Comparison of ENCODE assay signal across 9 cellular contexts in the genomic region with DNA sequence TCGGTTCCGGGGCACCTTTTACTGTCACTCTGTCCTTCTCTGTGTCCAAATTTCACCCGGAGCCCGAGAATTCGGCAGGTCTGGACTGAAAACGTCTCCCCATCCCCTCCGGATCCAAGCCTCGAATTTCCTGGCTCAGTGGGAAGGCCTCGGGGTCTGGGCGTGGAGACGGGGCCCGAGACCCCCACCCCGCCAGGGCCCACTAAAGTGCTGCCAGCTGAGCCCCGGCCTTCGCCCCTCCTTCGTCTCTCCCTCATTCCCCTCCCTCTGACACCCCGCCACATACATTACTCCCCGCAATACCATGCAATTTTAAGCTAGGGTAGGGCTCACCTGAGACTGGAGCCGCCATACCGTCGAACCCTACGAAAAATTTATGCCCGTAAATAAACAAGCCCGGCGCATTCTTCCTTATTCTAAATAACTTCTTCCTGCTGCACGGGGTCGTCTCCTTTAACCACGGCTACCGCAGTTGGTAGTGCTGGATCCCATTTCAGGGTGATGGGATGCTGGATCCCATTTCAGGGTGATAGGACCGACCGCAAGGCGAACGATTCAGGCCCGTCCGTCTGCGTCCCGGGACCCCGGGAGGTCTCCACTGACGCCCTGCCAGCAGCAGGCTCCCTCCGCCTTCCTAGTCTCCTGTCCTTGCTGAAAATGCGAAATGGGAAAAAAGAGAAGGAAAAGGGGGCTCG. TPM values are rescaled to one million over a fixed set of nuclear protein-coding genes. Genes with fewer than 3 reads are reported as not detected.
DNase-seq lines count a peak whose midpoint lies in the region; ATAC-seq and TF ChIP-seq lines count a peak whose summit lies in the region.
"Had no signal": no experiment of that assay in that cellular context is flagged by ENCODE, and none has a peak within 500 bp of the region (broad histone marks: within the 10 kb centered on the region; RNA-seq: fewer than 3 reads in every experiment).

No MANE protein-coding gene starts in this region.

- H3K36me3 Mint-ChIP-seq in Caco-2 (ENCODE audit: insufficient read depth, unreplicated experiment): peaks cover 16% of the 10 kb centered on the region

- H3K27ac Mint-ChIP-seq in Caco-2 (ENCODE audit: unreplicated experiment): no peak overlapping the region

- ATAC-seq in left lung (no peak), GM18502 (IDR thresholded peaks at IDR 0.05; ENCODE audit: poor library complexity, unreplicated experiment) (no peak)

- DNase-seq in left ventricle myocardium inferior (no peak), right atrium auricular region (ENCODE audit: low spot score) (no peak), astrocyte of the cerebellum (ENCODE audit: low read depth) (no peak), left lung (no peak), vagina (ENCODE audit: extremely low spot score in 2 of 2) (no peak), Caco-2 (no peak), DMS114 treated with DMSO at 0.1 percent for 48 hours (lab: John Stamatoyannopoulos, UW; ENCODE audit: unreplicated experiment) (no peak)

- peaks cover 23% of the 10 kb centered on the region for H3K4me1 ChIP-seq in left ventricle myocardium inferior
- H3K4me1 ChIP-seq in right atrium auricular region: peaks cover 0 to 20% of the 10 kb centered on the region in 2 donors
- peaks cover 16 to 22% of the 10 kb centered on the region in 2 donors for H3K4me1 ChIP-seq in left lung
- peaks cover 18% of the 10 kb centered on the region for H3K4me1 ChIP-seq in vagina
- H3K4me1 ChIP-seq in Caco-2: no peaks in the 10 kb centered on the region

- H3K4me1 Mint-ChIP-seq in Caco-2 (ENCODE audit: low read depth, unreplicated experiment): no peaks in the 10 kb centered on the region

- CTCF ChIA-PET in Caco-2 (lab: Charles Lee): no interaction called here

- BruUV-seq in Caco-2 (replicated peaks; lab: Mats Ljungman, UMichigan): no TSS peak

- H3K36me3 ChIP-seq in left ventricle myocardium inferior (no peaks in the 10 kb centered on the region), right atrium auricular region (no peaks in the 10 kb centered on the region), left lung (no peaks in the 10 kb centered on the region), vagina (no peaks in the 10 kb centered on the region), Caco-2 (ENCODE audit: control insufficient read depth, insufficient read depth, low read length) (no peaks in the 10 kb centered on the region)
- H3K36me3 ChIP-seq: tibial nerve had no signal

- TF ChIP-seq CTCF in left ventricle myocardium inferior (IDR thresholded peaks at IDR 0.05; ENCODE audit: borderline replicate concordance): no peak
- no peak for TF ChIP-seq CTCF in right atrium auricular region (IDR thresholded peaks at IDR 0.05)
- TF ChIP-seq CTCF in astrocyte of the cerebellum (IDR thresholded peaks at IDR 0.05; ENCODE audit: low read depth, low read length, missing control alignments): no peak
- no peak for TF ChIP-seq CTCF in left lung (IDR thresholded peaks at IDR 0.05)
- TF ChIP-seq CTCF in vagina (IDR thresholded peaks at IDR 0.05): no peak
- no peak for TF ChIP-seq CTCF in Caco-2 (IDR thresholded peaks at IDR 0.05; ENCODE audit: insufficient read depth in 1 of 2, low read depth in 1 of 2, low read length in 1 of 2, severe bottlenecking in 1 of 2, unreplicated experiment in 1 of 2)

- in situ Hi-C loops in astrocyte of the cerebellum (cut with HindIII; ENCODE audit: low sequenced_read_pairs): no loop called here

- H3K4me3 ChIP-seq in left ventricle myocardium inferior (peak overlapping the region; percentile 53), right atrium auricular region (peak overlapping the region in 1 of 2 donors; percentile 33), astrocyte of the cerebellum (ENCODE audit: low read depth, low read length) (peak overlapping the region; percentile 43), left lung (peak overlapping the region; percentile 17 to 21), vagina (peak overlapping the region; percentile 33), Caco-2 (ENCODE audit: low read depth, low read length) (no peak overlapping the region)

- H3K4me3 Mint-ChIP-seq in Caco-2 (ENCODE audit: unreplicated experiment): no peak overlapping the region

- no peak overlapping the region for H3K27ac ChIP-seq in left ventricle myocardium inferior (replicated peaks)
- no peak overlapping the region for H3K27ac ChIP-seq in right atrium auricular region
- H3K27ac ChIP-seq in left lung: no peak overlapping the region
- H3K27ac ChIP-seq in vagina: no peak overlapping the region
- H3K27ac ChIP-seq: tibial nerve had no signal

- POLR2A ChIA-PET in Caco-2 (lab: Charles Lee): no interaction called here

- peaks cover 13% of the 10 kb centered on the region for H3K9me3 Mint-ChIP-seq in Caco-2 (ENCODE audit: unreplicated experiment)

- no peak for TF ChIP-seq POLR2A in vagina (IDR thresholded peaks at IDR 0.05)

- H3K27me3 ChIP-seq in left ventricle myocardium inferior (ENCODE audit: low read depth) (peaks cover 100% of the 10 kb centered on the region), right atrium auricular region (peaks cover 32% of the 10 kb centered on the region in 2 donors), left lung (peaks cover 75 to 100% of the 10 kb centered on the region in 2 donors), vagina (peaks cover 14% of the 10 kb centered on the region), Caco-2 (replicated peaks; ENCODE audit: control insufficient read depth, insufficient read depth, low read length) (no peaks in the 10 kb centered on the region)

- intact Hi-C loops in left ventricle myocardium inferior (cut with micrococcal nuclease) (no loop called here), left lung (cut with DNase I) (no loop called here), vagina (cut with DNase I) (no loop called here), Caco-2 (cut with micrococcal nuclease; ENCODE audit: unreplicated experiment) (no loop called here)

- H3K9me3 ChIP-seq in left ventricle myocardium inferior (replicated peaks): no peaks in the 10 kb centered on the region
- no peaks in the 10 kb centered on the region for H3K9me3 ChIP-seq in right atrium auricular region
- H3K9me3 ChIP-seq in left lung: no peaks in the 10 kb centered on the region
- H3K9me3 ChIP-seq in vagina: no peaks in the 10 kb centered on the region
- H3K9me3 ChIP-seq in Caco-2: no peaks in the 10 kb centered on the region
- H3K9me3 ChIP-seq: tibial nerve had no signal

- peaks cover 3% of the 10 kb centered on the region for H3K27me3 Mint-ChIP-seq in Caco-2 (ENCODE audit: insufficient read depth, unreplicated experiment)

RNA-seq across cellular contexts. Expression of a gene that starts 4.4 kb away (rescaled TPM):
- not detected for total RNA-seq in left ventricle myocardium inferior
- not detected for total RNA-seq in right atrium auricular region
- total RNA-seq in left lung: not detected
- total RNA-seq in vagina: not detected
- total RNA-seq in Caco-2 (2022): not detected in 2 replicates
- total RNA-seq: tibial nerve had no signal

RNA-seq across cellular contexts. Expression of a gene that starts 48.8 kb away (rescaled TPM):
- total RNA-seq in left ventricle myocardium inferior (6.2 TPM), right atrium auricular region (1 to 10 TPM; 7.3 to 7.9 TPM), left lung (10 to 100 TPM in 1 of 2 donors, 1 to 10 TPM in 1; 8.4 to 12.0 TPM), vagina (7.6 TPM), Caco-2 (2022) (5.3 and 5.5 TPM in 2 replicates)

RNA-seq across cellular contexts. Expression of a gene that starts 51.4 kb away (rescaled TPM):
- 5.8 TPM for total RNA-seq in left ventricle myocardium inferior
- total RNA-seq in right atrium auricular region: 1 to 10 TPM; 3.2 to 4.9 TPM
- 10 to 100 TPM in 1 of 2 donors, 1 to 10 TPM in 1; 6.7 to 10.5 TPM for total RNA-seq in left lung
- 5.2 TPM for total RNA-seq in vagina
- total RNA-seq in Caco-2 (2022): 11.3 and 12.1 TPM in 2 replicates
